Comparison of ENCODE assay signal across 8 cellular contexts in genomic region chr3:184361532-184361931, GRCh38. TPM values are rescaled to one million over a fixed set of nuclear protein-coding genes. Genes with fewer than 3 reads are reported as not detected.
DNase-seq lines count a peak whose midpoint lies in the region; ATAC-seq, FAIRE-seq and TF ChIP-seq lines count a peak whose summit lies in the region.

CLCN2 (minus strand) TSS chr3:184361605; CDS start chr3:184361479, 126 bp downstream.
POLR2H (plus strand) TSS chr3:184361710; CDS start chr3:184363493, 1,783 bp downstream.

- WGBS in A549 (ENCODE audit: missing lambda C conversion rate) = no CpG with 5 or more reads among the region's 56 CpGs
- no CpG with 5 or more reads among the region's 56 CpGs for WGBS in gastroesophageal sphincter (ENCODE audit: low coverage in 1 of 2), 2 donors
- no CpG with 5 or more reads among the region's 56 CpGs for WGBS in neuronal stem cell (ENCODE audit: extremely low coverage in 2 of 2, insufficient read length in 2 of 2, insufficient replicate concordance in 1 of 2), 2 donors

- H3K9ac ChIP-seq in neuronal stem cell (ENCODE audit: low read depth, low read length, poor library complexity) = peak within 1 kb of the TSS; percentile 99

- TF ChIP-seq POLR2A in A549 (IDR thresholded peaks at IDR 0.05; ENCODE audit: low read length) (peak; percentile 54), GM15510 (IDR thresholded peaks at IDR 0.05; ENCODE audit: borderline replicate concordance, extremely low read depth, insufficient read length) (peak; percentile 58), gastroesophageal sphincter (IDR thresholded peaks at IDR 0.05) (peak; percentile 74)

- H3K4me2 ChIP-seq in A549 (peak within 1 kb of the TSS; percentile 97), neuronal stem cell (ENCODE audit: insufficient read depth, low read length, poor library complexity, severe bottlenecking) (peak within 1 kb of the TSS; percentile 97)

- H2AK5ac ChIP-seq in neuronal stem cell (ENCODE audit: low read depth, low read length) = peak within 1 kb of the TSS; percentile 99

- H3K27ac ChIP-seq in A549 (peak within 1 kb of the TSS; percentile 94 to 97), gastroesophageal sphincter (peak within 1 kb of the TSS; percentile 92 to 100 (median 96)), neuronal stem cell (replicated peaks; ENCODE audit: low read length) (peak within 1 kb of the TSS; percentile 99)

- H3K4me1 ChIP-seq in A549 (peaks cover 20% of the 10 kb centered on the region), gastroesophageal sphincter (peaks cover 3 to 49% (median 16%) of the 10 kb centered on the region in 3 donors), neuronal stem cell (ENCODE audit: control insufficient read depth in 2 of 2, insufficient read depth in 1 of 2, low read depth in 1 of 2, low read length in 2 of 2) (peaks cover 21 to 24% of the 10 kb centered on the region in 2 donors)

- CTCF ChIA-PET in A549 (lab: Yijun Ruan, JAX) = interaction anchor here (0.9 to 1.6 kb wide), 4 partner anchors 8 to 26 kb away, joined by 3 to 5 read pairs (median 3); no protein-coding TSS in a partner anchor

- TF ChIP-seq CTCF in A549 (IDR thresholded peaks at IDR 0.05) (no peak), gastroesophageal sphincter (IDR thresholded peaks at IDR 0.05) (no peak), type B pancreatic cell (conservative IDR thresholded peaks at IDR 0.05) (no peak)

- POLR2A ChIA-PET in A549 (lab: Yijun Ruan, JAX) = interaction anchor here (0.9 to 1.4 kb wide), 3 partner anchors 10 to 18 kb away, joined by 3 to 4 read pairs (median 3); no protein-coding TSS in a partner anchor

- DNase-seq in A549 (ENCODE audit: low read depth in 1 of 2, low spot score in 1 of 2) (peak in 1 of 2 experiments; percentile 28), NOMO-1 (lab: John Stamatoyannopoulos, UW; ENCODE audit: unreplicated experiment in 2 of 2) (peak; percentile 50 to 79), neuronal stem cell (ENCODE audit: low spot score) (peak; percentile 71), type B pancreatic cell (ENCODE audit: extremely low spot score, unreplicated experiment) (peak; percentile 81)
- DNase-seq in activated effector memory CD4-positive, alpha-beta T cell treated with anti-CD3 and anti-CD28 coated beads, Interleukin-2, amount 50 U/mL, for 16 hours = peak; percentile 79

- H3K23ac ChIP-seq in neuronal stem cell (ENCODE audit: low read depth, low read length, poor library complexity) = peak within 1 kb of the TSS; percentile 94

- H4K91ac ChIP-seq in neuronal stem cell (ENCODE audit: low read depth, low read length, poor library complexity) = peak within 1 kb of the TSS; percentile 95

- peaks cover 18% of the 10 kb centered on the region for H3K4me1 Mint-ChIP-seq in type B pancreatic cell (ENCODE audit: unreplicated experiment)

- H2BK15ac ChIP-seq in neuronal stem cell (ENCODE audit: low read length) = peak within 1 kb of the TSS; percentile 99

- peak within 1 kb of the TSS; percentile 94 for H2BK120ac ChIP-seq in neuronal stem cell (ENCODE audit: low read depth, low read length)

- H3K4me3 Mint-ChIP-seq in type B pancreatic cell = peak within 1 kb of the TSS; percentile 99

- H4K8ac ChIP-seq in neuronal stem cell (ENCODE audit: low read depth, low read length) = no peak within 1 kb of the TSS

- peak within 1 kb of the TSS; percentile 98 for H2BK5ac ChIP-seq in neuronal stem cell (ENCODE audit: low read length)

- peak within 1 kb of the TSS; percentile 88 for H2AFZ ChIP-seq in neuronal stem cell (ENCODE audit: low read length)

- H3K9me3 ChIP-seq in A549 = no peaks in the 10 kb centered on the region
- no peaks in the 10 kb centered on the region for H3K9me3 ChIP-seq in gastroesophageal sphincter
- no peaks in the 10 kb centered on the region for H3K9me3 ChIP-seq in neuronal stem cell (replicated peaks in 1 of 2; ENCODE audit: control insufficient read depth in 2 of 2, insufficient read depth in 1 of 2, low read depth in 1 of 2, low read length in 2 of 2)

- no peaks in the 10 kb centered on the region for H3K9me3 Mint-ChIP-seq in type B pancreatic cell

- H3K18ac ChIP-seq in neuronal stem cell (ENCODE audit: low read length) = peak within 1 kb of the TSS; percentile 99

- H3K27me3 Mint-ChIP-seq in type B pancreatic cell = no peaks in the 10 kb centered on the region

- H3K27ac Mint-ChIP-seq in type B pancreatic cell = peak within 1 kb of the TSS; percentile 99

- TF ChIP-seq EP300 in A549 (IDR thresholded peaks at IDR 0.05) (no peak), gastroesophageal sphincter (IDR thresholded peaks at IDR 0.05) (no peak)

- H3K36me3 ChIP-seq in gastroesophageal sphincter (peaks cover 0 to 35% of the 10 kb centered on the region in 2 donors), neuronal stem cell (replicated peaks in 1 of 2; ENCODE audit: control insufficient read depth in 2 of 2, insufficient read depth in 2 of 2, low read length in 2 of 2) (peaks cover 34 to 52% of the 10 kb centered on the region in 2 donors)

- FAIRE-seq in A549 (lab: Jason Lieb, UNC) = no peak

- peaks cover 21% of the 10 kb centered on the region for H3K79me1 ChIP-seq in neuronal stem cell (ENCODE audit: low read depth, low read length)

- peak; percentile 48 to 56 for ATAC-seq in A549
- ATAC-seq in HG03025 (IDR thresholded peaks at IDR 0.05; ENCODE audit: low FRiP score, unreplicated experiment) = peak; percentile 25
- ATAC-seq in gastroesophageal sphincter = peak; percentile 70

- peaks cover 18% of the 10 kb centered on the region for H3K36me3 Mint-ChIP-seq in type B pancreatic cell

- H3K4me3 ChIP-seq in A549 = peak within 1 kb of the TSS; percentile 79
- peak within 1 kb of the TSS; percentile 92 to 95 for H3K4me3 ChIP-seq in gastroesophageal sphincter
- H3K4me3 ChIP-seq in neuronal stem cell (ENCODE audit: low read length in 2 of 2) = peak within 1 kb of the TSS; percentile 82 to 96

- H3K14ac ChIP-seq in neuronal stem cell (ENCODE audit: low read length) = peak within 1 kb of the TSS; percentile 87

- no peak for TF ChIP-seq RAD21 in A549 (conservative IDR thresholded peaks at IDR 0.05 in 1 of 2, IDR thresholded peaks at IDR 0.05 in 1 of 2)

- H3K4ac ChIP-seq in neuronal stem cell (ENCODE audit: low read length) = peak within 1 kb of the TSS; percentile 98

- H3K27me3 ChIP-seq in gastroesophageal sphincter (no peaks in the 10 kb centered on the region), neuronal stem cell (ENCODE audit: control insufficient read depth in 3 of 3, insufficient read depth in 3 of 3, low read depth in 1 of 3, low read length in 3 of 3) (no peaks in the 10 kb centered on the region)

- H2BK12ac ChIP-seq in neuronal stem cell (ENCODE audit: low read length) = peak within 1 kb of the TSS; percentile 47

TF ChIP-seq in A549, 52 proteins besides CTCF, POLR2A, EP300 and RAD21:
- TF ChIP-seq CBX8 (IDR thresholded peaks at IDR 0.05) (no peak), MYC (IDR thresholded peaks at IDR 0.05; ENCODE audit: borderline replicate concordance, low read length) (0 out of 2 replicates have a peak, but pooled peaks have one; percentile 39), BCL3 (IDR thresholded peaks at IDR 0.05) (0 out of 3 replicates have a peak, but pooled peaks have one; percentile 44)

RNA-seq across cellular contexts. Expression of gene CLCN2, which starts in this region (rescaled TPM):
- polyA plus RNA-seq in A549 (2011; rRNA removed) (2.2 and 2.7 TPM in 2 replicates), A549 (2017; fragmentation: RNase III; extraction: RNeasy Plus Mini Kit Qiagen cat#74134 plus additional on column Dnase treatment) (4.4 to 5.4 TPM (median 4.9 TPM) in 3 replicates)
- polyA plus RNA-seq in A549 (2012; cell fraction: cytosol; rRNA removed) = 6.2 and 7.9 TPM in 2 replicates
- 28.7 and 33.9 TPM in 2 replicates for polyA plus RNA-seq in A549 (2012; cell fraction: nucleus; rRNA removed)
- polyA minus RNA-seq in A549 (2011; rRNA and poly(A)+ RNA removed) = 6.0 and 9.3 TPM in 2 replicates
- total RNA-seq in gastroesophageal sphincter (1 to 10 TPM; 2.0 to 6.8 (median 2.3) TPM), type B pancreatic cell (ENCODE audit: low replicate concordance) (10.8 and 24.9 TPM in 2 replicates)
- polyA plus RNA-seq in neuronal stem cell (2013, experiment 1 of 2) = 18.1 TPM
- 18.8 TPM for polyA plus RNA-seq in neuronal stem cell (2013, experiment 2 of 2)

RNA-seq across cellular contexts. Expression of gene POLR2H, which starts in this region (rescaled TPM):
- polyA plus RNA-seq in A549 (2011; rRNA removed) (112 and 127 TPM in 2 replicates), A549 (2017; fragmentation: RNase III; extraction: RNeasy Plus Mini Kit Qiagen cat#74134 plus additional on column Dnase treatment) (98.9 to 104 TPM (median 103 TPM) in 3 replicates)
- 105 and 149 TPM in 2 replicates for polyA plus RNA-seq in A549 (2012; cell fraction: cytosol; rRNA removed)
- 99.6 and 204 TPM in 2 replicates for polyA plus RNA-seq in A549 (2012; cell fraction: nucleus; rRNA removed)
- polyA minus RNA-seq in A549 (2011; rRNA and poly(A)+ RNA removed) = 46.1 and 47.9 TPM in 2 replicates
- total RNA-seq in gastroesophageal sphincter (10 to 100 TPM; 32.8 to 54.1 (median 40.9) TPM), type B pancreatic cell (ENCODE audit: low replicate concordance) (87.8 and 90.5 TPM in 2 replicates)
- 80.4 TPM for polyA plus RNA-seq in neuronal stem cell (2013, experiment 1 of 2)
- 80.9 TPM for polyA plus RNA-seq in neuronal stem cell (2013, experiment 2 of 2)
